ENCODE assay signal across 1 cellular context in genomic region chr9:112328545-112328944, GRCh38.
A peak's percentile ranks its signal among the peaks of the same experiment; 100 is the strongest.
TF ChIP-seq lines count a peak whose summit lies in the region.

No MANE protein-coding gene starts in this region.

TF ChIP-seq in HepG2, 621 proteins besides CTCF, POLR2A, EP300 and RAD21 (continued from another document and continues in another):
- TF ChIP-seq ZNF503 (CRISPR knock-in tag; IDR thresholded peaks at IDR 0.05) (no peak), MZF1 (CRISPR knock-in tag; IDR thresholded peaks at IDR 0.05; ENCODE audit: borderline replicate concordance) (no peak), ZNF326 (CRISPR knock-in tag; IDR thresholded peaks at IDR 0.05; ENCODE audit: borderline replicate concordance) (no peak), CEBPG (CRISPR knock-in tag; IDR thresholded peaks at IDR 0.05) (no peak), ZNF33A (CRISPR knock-in tag; IDR thresholded peaks at IDR 0.05; ENCODE audit: borderline replicate concordance) (no peak), ZNF224 (CRISPR knock-in tag; IDR thresholded peaks at IDR 0.05) (no peak), TBX2 (CRISPR knock-in tag; IDR thresholded peaks at IDR 0.05; ENCODE audit: borderline replicate concordance) (peak; percentile 67), KDM3A (CRISPR knock-in tag; IDR thresholded peaks at IDR 0.05; ENCODE audit: low read depth) (no peak), MED13 (CRISPR knock-in tag; IDR thresholded peaks at IDR 0.05) (no peak), ZNF746 (CRISPR knock-in tag; IDR thresholded peaks at IDR 0.05) (no peak), ZNF354B (CRISPR knock-in tag; IDR thresholded peaks at IDR 0.05) (no peak), RFX3 (CRISPR knock-in tag; IDR thresholded peaks at IDR 0.05) (no peak), KDM1A (CRISPR knock-in tag; IDR thresholded peaks at IDR 0.05) (peak; percentile 52; the same call in 1 of the 2 replicates), ZMYM2 (CRISPR knock-in tag; IDR thresholded peaks at IDR 0.05) (peak; percentile 93), ZSCAN30 (CRISPR knock-in tag; IDR thresholded peaks at IDR 0.05) (no peak), ARID5B (CRISPR knock-in tag; IDR thresholded peaks at IDR 0.05) (peak; percentile 49; the same call in 1 of the 2 replicates), NR2C2 (CRISPR knock-in tag; IDR thresholded peaks at IDR 0.05; ENCODE audit: borderline replicate concordance) (peak; percentile 28; the same call in 1 of the 2 replicates), SOX5 (CRISPR knock-in tag; IDR thresholded peaks at IDR 0.05; ENCODE audit: borderline replicate concordance) (0 out of 2 replicates have a peak, but pooled peaks have one; percentile 14), ZNF282 (IDR thresholded peaks at IDR 0.05; ENCODE audit: partially characterized antibody) (no peak), SYNCRIP (IDR thresholded peaks at IDR 0.05; ENCODE audit: insufficient read depth, low read depth, low read length) (no peak), IRF2 (CRISPR knock-in tag; IDR thresholded peaks at IDR 0.05) (0 out of 2 replicates have a peak, but pooled peaks have one; percentile 29), AGO2 (optimal IDR thresholded peaks at IDR 0.05; ENCODE audit: low read depth, low read length) (no peak), SSRP1 (CRISPR knock-in tag; IDR thresholded peaks at IDR 0.05) (no peak), RBAK (CRISPR knock-in tag; IDR thresholded peaks at IDR 0.05) (no peak), HNRNPUL1 (IDR thresholded peaks at IDR 0.05; ENCODE audit: low read depth, low read length) (no peak), CREB1 (IDR thresholded peaks at IDR 0.05) (no peak), CREB1 (CRISPR knock-in tag; IDR thresholded peaks at IDR 0.05) (no peak), ZBTB33 (CRISPR knock-in tag; IDR thresholded peaks at IDR 0.05) (no peak), ZMYM3 (CRISPR knock-in tag; IDR thresholded peaks at IDR 0.05) (peak; percentile 94), ZNF350 (CRISPR knock-in tag; IDR thresholded peaks at IDR 0.05; ENCODE audit: borderline replicate concordance, low read depth) (no peak), ZHX1 (CRISPR knock-in tag; IDR thresholded peaks at IDR 0.05; ENCODE audit: low read depth) (no peak), AHR (CRISPR knock-in tag; IDR thresholded peaks at IDR 0.05) (no peak), ARID2 (CRISPR knock-in tag; IDR thresholded peaks at IDR 0.05; ENCODE audit: borderline replicate concordance) (no peak), PATZ1 (CRISPR knock-in tag; IDR thresholded peaks at IDR 0.05) (no peak), ZNF839 (CRISPR knock-in tag; IDR thresholded peaks at IDR 0.05; ENCODE audit: borderline replicate concordance) (no peak), MBD4 (IDR thresholded peaks at IDR 0.05; ENCODE audit: borderline replicate concordance, low read length) (no peak), ZNF331 (CRISPR knock-in tag; IDR thresholded peaks at IDR 0.05) (no peak; the same call in 1 of the 2 replicates), MTA1 (CRISPR knock-in tag; IDR thresholded peaks at IDR 0.05; ENCODE audit: borderline replicate concordance) (no peak)
- TF ChIP-seq, protein P1, sequence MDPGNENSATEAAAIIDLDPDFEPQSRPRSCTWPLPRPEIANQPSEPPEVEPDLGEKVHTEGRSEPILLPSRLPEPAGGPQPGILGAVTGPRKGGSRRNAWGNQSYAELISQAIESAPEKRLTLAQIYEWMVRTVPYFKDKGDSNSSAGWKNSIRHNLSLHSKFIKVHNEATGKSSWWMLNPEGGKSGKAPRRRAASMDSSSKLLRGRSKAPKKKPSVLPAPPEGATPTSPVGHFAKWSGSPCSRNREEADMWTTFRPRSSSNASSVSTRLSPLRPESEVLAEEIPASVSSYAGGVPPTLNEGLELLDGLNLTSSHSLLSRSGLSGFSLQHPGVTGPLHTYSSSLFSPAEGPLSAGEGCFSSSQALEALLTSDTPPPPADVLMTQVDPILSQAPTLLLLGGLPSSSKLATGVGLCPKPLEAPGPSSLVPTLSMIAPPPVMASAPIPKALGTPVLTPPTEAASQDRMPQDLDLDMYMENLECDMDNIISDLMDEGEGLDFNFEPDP (CRISPR knock-in tag; conservative IDR thresholded peaks at IDR 0.05): no peak
- TF ChIP-seq, protein P2, sequence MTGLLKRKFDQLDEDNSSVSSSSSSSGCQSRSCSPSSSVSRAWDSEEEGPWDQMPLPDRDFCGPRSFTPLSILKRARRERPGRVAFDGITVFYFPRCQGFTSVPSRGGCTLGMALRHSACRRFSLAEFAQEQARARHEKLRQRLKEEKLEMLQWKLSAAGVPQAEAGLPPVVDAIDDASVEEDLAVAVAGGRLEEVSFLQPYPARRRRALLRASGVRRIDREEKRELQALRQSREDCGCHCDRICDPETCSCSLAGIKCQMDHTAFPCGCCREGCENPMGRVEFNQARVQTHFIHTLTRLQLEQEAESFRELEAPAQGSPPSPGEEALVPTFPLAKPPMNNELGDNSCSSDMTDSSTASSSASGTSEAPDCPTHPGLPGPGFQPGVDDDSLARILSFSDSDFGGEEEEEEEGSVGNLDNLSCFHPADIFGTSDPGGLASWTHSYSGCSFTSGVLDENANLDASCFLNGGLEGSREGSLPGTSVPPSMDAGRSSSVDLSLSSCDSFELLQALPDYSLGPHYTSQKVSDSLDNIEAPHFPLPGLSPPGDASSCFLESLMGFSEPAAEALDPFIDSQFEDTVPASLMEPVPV (CRISPR knock-in tag; IDR thresholded peaks at IDR 0.05): no peak
- TF ChIP-seq, protein P3, sequence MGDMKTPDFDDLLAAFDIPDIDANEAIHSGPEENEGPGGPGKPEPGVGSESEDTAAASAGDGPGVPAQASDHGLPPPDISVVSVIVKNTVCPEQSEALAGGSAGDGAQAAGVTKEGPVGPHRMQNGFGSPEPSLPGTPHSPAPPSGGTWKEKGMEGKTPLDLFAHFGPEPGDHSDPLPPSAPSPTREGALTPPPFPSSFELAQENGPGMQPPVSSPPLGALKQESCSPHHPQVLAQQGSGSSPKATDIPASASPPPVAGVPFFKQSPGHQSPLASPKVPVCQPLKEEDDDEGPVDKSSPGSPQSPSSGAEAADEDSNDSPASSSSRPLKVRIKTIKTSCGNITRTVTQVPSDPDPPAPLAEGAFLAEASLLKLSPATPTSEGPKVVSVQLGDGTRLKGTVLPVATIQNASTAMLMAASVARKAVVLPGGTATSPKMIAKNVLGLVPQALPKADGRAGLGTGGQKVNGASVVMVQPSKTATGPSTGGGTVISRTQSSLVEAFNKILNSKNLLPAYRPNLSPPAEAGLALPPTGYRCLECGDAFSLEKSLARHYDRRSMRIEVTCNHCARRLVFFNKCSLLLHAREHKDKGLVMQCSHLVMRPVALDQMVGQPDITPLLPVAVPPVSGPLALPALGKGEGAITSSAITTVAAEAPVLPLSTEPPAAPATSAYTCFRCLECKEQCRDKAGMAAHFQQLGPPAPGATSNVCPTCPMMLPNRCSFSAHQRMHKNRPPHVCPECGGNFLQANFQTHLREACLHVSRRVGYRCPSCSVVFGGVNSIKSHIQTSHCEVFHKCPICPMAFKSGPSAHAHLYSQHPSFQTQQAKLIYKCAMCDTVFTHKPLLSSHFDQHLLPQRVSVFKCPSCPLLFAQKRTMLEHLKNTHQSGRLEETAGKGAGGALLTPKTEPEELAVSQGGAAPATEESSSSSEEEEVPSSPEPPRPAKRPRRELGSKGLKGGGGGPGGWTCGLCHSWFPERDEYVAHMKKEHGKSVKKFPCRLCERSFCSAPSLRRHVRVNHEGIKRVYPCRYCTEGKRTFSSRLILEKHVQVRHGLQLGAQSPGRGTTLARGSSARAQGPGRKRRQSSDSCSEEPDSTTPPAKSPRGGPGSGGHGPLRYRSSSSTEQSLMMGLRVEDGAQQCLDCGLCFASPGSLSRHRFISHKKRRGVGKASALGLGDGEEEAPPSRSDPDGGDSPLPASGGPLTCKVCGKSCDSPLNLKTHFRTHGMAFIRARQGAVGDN (CRISPR knock-in tag; IDR thresholded peaks at IDR 0.05): no peak
